Comparison of ENCODE assay signal across 31 cellular contexts in genomic region chr12:94716339-94716738, GRCh38.
"Had no signal": no experiment of that assay in that cellular context is flagged by ENCODE, and none has a peak within 500 bp of the region (broad histone marks: within the 10 kb centered on the region; RNA-seq: fewer than 3 reads in every experiment).

No MANE protein-coding gene starts in this region.

- H3K9me3 Mint-ChIP-seq: activated CD4-positive, alpha-beta memory T cell treated with anti-CD3 and anti-CD28 coated beads for 36 hours; activated CD4-positive, alpha-beta T cell treated with anti-CD3 and anti-CD28 coated beads, Interleukin-2, amount 10 ng/mL, durations not matched to agents 24 days and 14 days; activated naive CD4-positive, alpha-beta T cell treated with anti-CD3 and anti-CD28 coated beads, Interleukin-2, amount 10 ng/mL, durations not matched to agents 7 days and 5 days; activated naive CD4-positive, alpha-beta T cell treated with anti-CD3 and anti-CD28 coated beads, Interleukin-2, amount 50 U/mL, for 72 hours; activated naive CD8-positive, alpha-beta T cell treated with anti-CD3 and anti-CD28 coated beads, Interleukin-2, amount 10 ng/mL, durations not matched to agents 7 days and 5 days; activated T-cell treated with anti-CD3 and anti-CD28 coated beads, Interleukin-2, amount 50 U/mL, for 24 hours; activated T-cell treated with anti-CD3 and anti-CD28 coated beads, Interleukin-2, amount 50 U/mL, for 72 hours; central memory CD8-positive, alpha-beta T cell; dendritic cell treated with granulocyte-macrophage colony-stimulating factor and Interleukin-4, amounts not matched to agents 40 ng/mL and 50 ng/mL, for 4 days; endodermal cell; T-helper 2 cell treated with Interferon-gamma antibody and Interleukin-4, amounts not matched to agents 5 μg/mL and 100 μg/mL, for 36 hours had no signal

- FAIRE-seq: bronchial epithelial cell had no signal

- H3K36me3 ChIP-seq: ascending aorta, brain microvascular endothelial cell, esophagus muscularis mucosa, gastrocnemius medialis had no signal

- H3K27ac ChIP-seq: ascending aorta, brain microvascular endothelial cell, coronary artery, dorsolateral prefrontal cortex, esophagus muscularis mucosa had no signal

- H3K4me1 Mint-ChIP-seq: activated CD4-positive, alpha-beta T cell treated with anti-CD3 and anti-CD28 coated beads for 36 hours; activated CD4-positive, alpha-beta T cell treated with anti-CD3 and anti-CD28 coated beads, Interleukin-2, amount 10 ng/mL, durations not matched to agents 24 days and 14 days; activated naive CD4-positive, alpha-beta T cell treated with anti-CD3 and anti-CD28 coated beads, Interleukin-2, amount 10 ng/mL, durations not matched to agents 7 days and 5 days; activated naive CD8-positive, alpha-beta T cell treated with anti-CD3 and anti-CD28 coated beads, Interleukin-2, amount 10 ng/mL, durations not matched to agents 7 days and 5 days; central memory CD8-positive, alpha-beta T cell; T-helper 17 cell had no signal

- ATAC-seq: activated CD4-positive, alpha-beta T cell treated with anti-CD3 and anti-CD28 coated beads for 36 hours; activated naive CD4-positive, alpha-beta T cell treated with anti-CD3 and anti-CD28 coated beads, Interleukin-2, amount 50 U/mL, for 72 hours; activated T-cell treated with anti-CD3 and anti-CD28 coated beads, Interleukin-2, amount 50 U/mL, for 72 hours; foreskin keratinocyte; gastrocnemius medialis; T-helper 17 cell had no signal

- H3K27me3 ChIP-seq: ascending aorta, brain microvascular endothelial cell, dorsolateral prefrontal cortex, esophagus muscularis mucosa, foreskin keratinocyte, gastrocnemius medialis had no signal

- H3K4me1 ChIP-seq: ascending aorta had no signal

- H3K27ac Mint-ChIP-seq: activated CD4-positive, alpha-beta memory T cell treated with anti-CD3 and anti-CD28 coated beads for 36 hours; activated CD4-positive, alpha-beta T cell treated with anti-CD3 and anti-CD28 coated beads for 36 hours; activated CD4-positive, alpha-beta T cell treated with anti-CD3 and anti-CD28 coated beads, Interleukin-2, amount 10 ng/mL, durations not matched to agents 24 days and 14 days; activated naive CD4-positive, alpha-beta T cell treated with anti-CD3 and anti-CD28 coated beads, Interleukin-2, amount 10 ng/mL, durations not matched to agents 7 days and 5 days; activated naive CD4-positive, alpha-beta T cell treated with anti-CD3 and anti-CD28 coated beads, Interleukin-2, amount 50 U/mL, for 72 hours; activated naive CD8-positive, alpha-beta T cell treated with anti-CD3 and anti-CD28 coated beads, Interleukin-2, amount 10 ng/mL, durations not matched to agents 7 days and 5 days; activated T-cell treated with anti-CD3 and anti-CD28 coated beads, Interleukin-2, amount 50 U/mL, for 24 hours; activated T-cell treated with anti-CD3 and anti-CD28 coated beads, Interleukin-2, amount 50 U/mL, for 72 hours; dendritic cell treated with granulocyte-macrophage colony-stimulating factor and Interleukin-4, amounts not matched to agents 40 ng/mL and 50 ng/mL, for 4 days; endodermal cell; T-helper 17 cell; T-helper 2 cell treated with Interferon-gamma antibody and Interleukin-4, amounts not matched to agents 5 μg/mL and 100 μg/mL, for 36 hours had no signal

- DNase-seq: activated CD4-positive, alpha-beta memory T cell treated with anti-CD3 and anti-CD28 coated beads for 36 hours; activated CD4-positive, alpha-beta T cell treated with anti-CD3 and anti-CD28 coated beads for 36 hours; activated CD4-positive, alpha-beta T cell treated with anti-CD3 and anti-CD28 coated beads, Interleukin-2, amount 10 ng/mL, durations not matched to agents 24 days and 14 days; activated CD4-positive, CD25-positive, alpha-beta regulatory T cell; activated CD4-positive, CD25-positive, alpha-beta regulatory T cell treated with anti-CD3 and anti-CD28 coated beads, Interleukin-2, amount 50 U/mL, for 72 hours; activated CD8-positive, alpha-beta memory T cell treated with anti-CD3 and anti-CD28 coated beads, Interleukin-2, amount 50 U/mL, for 48 hours; activated gamma-delta T cell; activated naive CD4-positive, alpha-beta T cell; activated naive CD4-positive, alpha-beta T cell treated with anti-CD3 and anti-CD28 coated beads, Interleukin-2, amount 10 ng/mL, durations not matched to agents 7 days and 5 days; activated naive CD8-positive, alpha-beta T cell treated with anti-CD3 and anti-CD28 coated beads, Interleukin-2, amount 10 ng/mL, durations not matched to agents 7 days and 5 days; activated T-cell treated with anti-CD3 and anti-CD28 coated beads for 4 hours; activated T-cell treated with anti-CD3 and anti-CD28 coated beads, Interleukin-2, amount 50 U/mL, for 24 hours; activated T-cell treated with anti-CD3 and anti-CD28 coated beads, Interleukin-2, amount 50 U/mL, for 72 hours; brain microvascular endothelial cell; dorsolateral prefrontal cortex; effector memory CD4-positive, alpha-beta T cell; endodermal cell; foreskin keratinocyte; gastrocnemius medialis; glutamatergic neuron; T-helper 1 cell; T-helper 17 cell; T1000 had no signal

- H3K36me3 Mint-ChIP-seq: activated CD4-positive, alpha-beta memory T cell treated with anti-CD3 and anti-CD28 coated beads for 36 hours; activated naive CD4-positive, alpha-beta T cell treated with anti-CD3 and anti-CD28 coated beads, Interleukin-2, amount 10 ng/mL, durations not matched to agents 7 days and 5 days; activated naive CD4-positive, alpha-beta T cell treated with anti-CD3 and anti-CD28 coated beads, Interleukin-2, amount 50 U/mL, for 72 hours; activated naive CD8-positive, alpha-beta T cell treated with anti-CD3 and anti-CD28 coated beads, Interleukin-2, amount 10 ng/mL, durations not matched to agents 7 days and 5 days had no signal

- H3K9me3 ChIP-seq: ascending aorta, esophagus muscularis mucosa, gastrocnemius medialis had no signal

- H3K4me3 Mint-ChIP-seq: activated CD4-positive, alpha-beta memory T cell treated with anti-CD3 and anti-CD28 coated beads for 36 hours; activated CD4-positive, alpha-beta T cell treated with anti-CD3 and anti-CD28 coated beads for 36 hours; activated CD4-positive, alpha-beta T cell treated with anti-CD3 and anti-CD28 coated beads, Interleukin-2, amount 10 ng/mL, durations not matched to agents 24 days and 14 days; activated naive CD4-positive, alpha-beta T cell treated with anti-CD3 and anti-CD28 coated beads, Interleukin-2, amount 10 ng/mL, durations not matched to agents 7 days and 5 days; activated naive CD8-positive, alpha-beta T cell treated with anti-CD3 and anti-CD28 coated beads, Interleukin-2, amount 10 ng/mL, durations not matched to agents 7 days and 5 days; activated T-cell treated with anti-CD3 and anti-CD28 coated beads, Interleukin-2, amount 50 U/mL, for 24 hours; activated T-cell treated with anti-CD3 and anti-CD28 coated beads, Interleukin-2, amount 50 U/mL, for 72 hours; central memory CD8-positive, alpha-beta T cell; dendritic cell treated with granulocyte-macrophage colony-stimulating factor and Interleukin-4, amounts not matched to agents 40 ng/mL and 50 ng/mL, for 4 days; endodermal cell; T-helper 17 cell; T-helper 2 cell treated with Interferon-gamma antibody and Interleukin-4, amounts not matched to agents 5 μg/mL and 100 μg/mL, for 36 hours had no signal

- H3K4me3 ChIP-seq: ascending aorta, coronary artery, dorsolateral prefrontal cortex, esophagus muscularis mucosa, gastrocnemius medialis had no signal

- H3K27me3 Mint-ChIP-seq: activated naive CD4-positive, alpha-beta T cell treated with anti-CD3 and anti-CD28 coated beads, Interleukin-2, amount 10 ng/mL, durations not matched to agents 7 days and 5 days; activated T-cell treated with anti-CD3 and anti-CD28 coated beads, Interleukin-2, amount 50 U/mL, for 24 hours had no signal
